Comparison of ENCODE assay signal across 8 cellular contexts in genomic region chr4:118836763-118837507, GRCh38. TPM values are rescaled to one million over a fixed set of nuclear protein-coding genes. Genes with fewer than 3 reads are reported as not detected.
A peak's percentile ranks its signal among the peaks of the same experiment; 100 is the strongest.
DNase-seq lines count a peak whose midpoint lies in the region; ATAC-seq and TF ChIP-seq lines count a peak whose summit lies in the region.

No MANE protein-coding gene starts in this region.

- H3K27me3 ChIP-seq in BE2C, result no peaks in the 10 kb centered on the region
- H3K27me3 ChIP-seq in Loucy (ENCODE audit: insufficient read depth, low read length, poor library complexity, severe bottlenecking), result no peaks in the 10 kb centered on the region

- H3K9me3 Mint-ChIP-seq in natural killer cell, result no peaks in the 10 kb centered on the region

- no peaks in the 10 kb centered on the region for H3F3A ChIP-seq in Loucy (ENCODE audit: low read depth)

- ATAC-seq in natural killer cell, result no peak
- ATAC-seq in HG02938 (IDR thresholded peaks at IDR 0.05; ENCODE audit: unreplicated experiment), result no peak
- ATAC-seq in GM18867 (IDR thresholded peaks at IDR 0.05; ENCODE audit: unreplicated experiment), result no peak
- no peak for ATAC-seq in HG03565 (IDR thresholded peaks at IDR 0.05; ENCODE audit: unreplicated experiment)

- H3K36me3 ChIP-seq in BE2C (peaks cover 16% of the 10 kb centered on the region), Loucy (ENCODE audit: insufficient read depth, low read length) (no peaks in the 10 kb centered on the region)

- H2AFZ ChIP-seq in Loucy (ENCODE audit: low read length), result peak overlapping the region; percentile 100

- H3K4me2 ChIP-seq in Loucy (ENCODE audit: low read depth, low read length, poor library complexity, severe bottlenecking), result peak overlapping the region; percentile 100

- H3K9me3 ChIP-seq in BE2C, result no peaks in the 10 kb centered on the region
- H3K9me3 ChIP-seq in Loucy (ENCODE audit: insufficient read depth, low read depth, low read length), result no peaks in the 10 kb centered on the region

- intact Hi-C loops in natural killer cell (cut with micrococcal nuclease), result no loop called here

- peak overlapping the region; percentile 86 to 94 for H3K27ac Mint-ChIP-seq in natural killer cell

- H3K36me3 Mint-ChIP-seq in natural killer cell, result peaks cover 10% of the 10 kb centered on the region

- H3K4me3 ChIP-seq in BE2C (ENCODE audit: low read depth, low read length) (peak overlapping the region; percentile 96), Loucy (ENCODE audit: low read length, poor library complexity, severe bottlenecking) (peak overlapping the region; percentile 99), coronary artery (peak overlapping the region; percentile 95)

- no peaks in the 10 kb centered on the region for H3K9me2 ChIP-seq in Loucy (replicated peaks; ENCODE audit: low read depth, low read length)

- H3K79me2 ChIP-seq in Loucy (ENCODE audit: insufficient read depth, low read length), result peaks cover 26% of the 10 kb centered on the region

- peaks cover 23% of the 10 kb centered on the region for H4K20me1 ChIP-seq in Loucy (ENCODE audit: insufficient read depth, low read length, poor library complexity, severe bottlenecking)

- peaks cover 13 to 29% of the 10 kb centered on the region in 2 donors for H3K4me1 Mint-ChIP-seq in natural killer cell

- H3K4me3 Mint-ChIP-seq in natural killer cell, result peak overlapping the region; percentile 98

- peak overlapping the region in 1 of 2 donors; percentile 45 for H3K27ac ChIP-seq in coronary artery

- TF ChIP-seq CTCF in BE2C (IDR thresholded peaks at IDR 0.05; ENCODE audit: low read depth, low read length), result no peak
- no peak for TF ChIP-seq CTCF in Loucy (conservative IDR thresholded peaks at IDR 0.05; ENCODE audit: low read length)
- TF ChIP-seq CTCF in coronary artery (IDR thresholded peaks at IDR 0.05), result no peak
- TF ChIP-seq CTCF in natural killer cell (IDR thresholded peaks at IDR 0.05), result no peak

- peak overlapping the region; percentile 88 for H3K9ac ChIP-seq in Loucy (ENCODE audit: low read depth, low read length, poor library complexity, severe bottlenecking)

- H3K4me1 ChIP-seq in BE2C (no peaks in the 10 kb centered on the region), Loucy (ENCODE audit: insufficient read depth, low read length, poor library complexity, severe bottlenecking) (peaks cover 30% of the 10 kb centered on the region)

- H3K27me3 Mint-ChIP-seq in natural killer cell (ENCODE audit: low read depth in 2 of 2), result peaks cover 7 to 16% of the 10 kb centered on the region in 2 donors

- no peak for DNase-seq in BE2C
- no peak for DNase-seq in coronary artery (ENCODE audit: low spot score)
- DNase-seq in natural killer cell, result no peak
- DNase-seq in stimulated activated CD4-positive, alpha-beta T cell treated with anti-CD3 and anti-CD28 coated beads, Interleukin-4, amount 100 ng/mL, for 1 hour, result no peak

RNA-seq across cellular contexts. Expression of gene SEC24D, which starts 1.0 kb away (rescaled TPM):
- polyA plus RNA-seq in BE2C (2012; ENCODE audit: insufficient read depth, insufficient read length, low read depth), result 25.3 TPM
- total RNA-seq in natural killer cell, result 10 to 100 TPM; 32.7 to 50.2 (median 35.2) TPM

RNA-seq across cellular contexts. Expression of gene SYNPO2, which starts 51.7 kb away (rescaled TPM):
- polyA plus RNA-seq in BE2C (2012; ENCODE audit: insufficient read depth, insufficient read length, low read depth), result 18.4 TPM
- under 1 TPM; 0.18 to 0.85 (median 0.56) TPM for total RNA-seq in natural killer cell
